ENCODE assay signal across 23 cellular contexts in the genomic region with DNA sequence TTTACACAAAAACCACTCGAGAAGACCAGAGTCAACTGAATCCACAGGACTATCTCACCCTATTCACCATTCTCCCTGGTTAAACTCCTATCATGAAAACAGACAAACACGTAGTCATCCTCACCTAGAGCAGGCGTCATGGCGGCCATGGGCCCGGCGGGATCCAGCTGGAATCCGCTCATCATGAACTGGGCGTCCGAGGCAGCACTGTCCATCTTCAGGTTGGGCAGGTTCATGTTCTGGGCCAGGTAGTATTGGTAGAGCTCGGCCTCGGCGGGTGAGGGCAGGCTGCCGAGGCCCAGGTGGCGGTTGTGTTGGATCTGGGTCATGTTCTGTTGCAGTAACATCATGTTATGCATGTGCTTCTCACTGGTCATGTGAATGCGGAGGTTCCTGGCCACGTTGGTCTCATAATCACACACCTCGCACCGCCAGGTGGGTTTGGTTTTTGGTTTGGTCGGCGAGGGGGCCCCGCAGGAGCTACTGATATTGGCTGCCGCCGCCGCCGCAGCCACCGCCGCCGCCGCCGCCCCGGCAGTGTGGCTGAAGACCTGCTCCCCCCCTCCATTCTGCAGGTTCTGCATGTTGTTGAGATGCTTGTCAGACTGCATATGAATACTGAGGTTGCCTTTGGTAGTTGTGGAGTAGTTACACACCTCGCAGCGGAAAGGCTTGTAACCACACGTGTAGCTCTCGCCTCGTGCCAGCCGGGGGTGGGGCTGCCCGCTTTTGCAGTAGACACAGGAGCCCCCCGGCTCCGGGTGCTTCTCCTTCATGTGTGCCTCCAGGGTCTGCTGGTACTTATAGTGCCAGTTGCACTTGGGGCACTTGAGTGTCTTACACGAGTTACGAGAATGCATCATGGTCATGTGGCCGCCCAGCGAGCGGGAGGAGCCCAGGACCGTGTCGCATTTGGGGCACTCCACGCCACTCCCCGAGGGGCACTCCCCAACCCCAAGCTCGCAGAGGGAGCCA.
"Had no signal": no experiment of that assay in that cellular context is flagged by ENCODE, and none has a peak within 500 bp of the region (broad histone marks: within the 10 kb centered on the region; RNA-seq: fewer than 3 reads in every experiment).

No MANE protein-coding gene starts in this region.

- H3K27me3 ChIP-seq: MG63, Peyer's patch had no signal

- DNase-seq: activated B cell treated with CpG ODN at 0.5 μM for 24 hours; activated CD4-positive, alpha-beta memory T cell treated with anti-CD3 and anti-CD28 coated beads, Interleukin-2, amount 10 ng/mL, durations not matched to agents 7 days and 5 days; activated CD4-positive, alpha-beta T cell treated with anti-CD3 and anti-CD28 coated beads, Interleukin-2, amount 10 ng/mL, durations not matched to agents 7 days and 5 days; activated gamma-delta T cell treated with Interleukin-2 at 50 U/mL for 16 hours; activated naive CD4-positive, alpha-beta T cell treated with anti-CD3 and anti-CD28 coated beads, Interleukin-2, amount 10 ng/mL, durations not matched to agents 7 days and 5 days; activated naive CD8-positive, alpha-beta T cell treated with anti-CD3 and anti-CD28 coated beads for 36 hours; activated T-cell treated with anti-CD3 and anti-CD28 coated beads for 4 hours; activated T-cell treated with anti-CD3 and anti-CD28 coated beads, Interleukin-2, amount 50 U/mL, for 72 hours; cerebellar nuclear complex; MG63; MV-4-11; NCI-H1092 treated with DMSO at 0.1 percent for 48 hours; NCI-H1417 treated with DMSO at 0.1 percent for 48 hours; NCI-H1694; NCI-H2029 treated with DMSO at 0.1 percent for 48 hours; NCI-H446; NCI-H524 treated with DMSO at 0.1 percent for 48 hours; NCI-H748 treated with DMSO at 0.1 percent for 48 hours; Peyer's patch; SHP77; T-cell; T-helper 2 cell; T1000 had no signal

- H3K36me3 ChIP-seq: MG63 had no signal

- H3K9me3 ChIP-seq: MG63, Peyer's patch had no signal

- H3K27ac ChIP-seq: Peyer's patch had no signal

- H3K4me1 ChIP-seq: Peyer's patch had no signal

- H3K4me3 ChIP-seq: MG63, Peyer's patch had no signal
